In the genomic region with DNA sequence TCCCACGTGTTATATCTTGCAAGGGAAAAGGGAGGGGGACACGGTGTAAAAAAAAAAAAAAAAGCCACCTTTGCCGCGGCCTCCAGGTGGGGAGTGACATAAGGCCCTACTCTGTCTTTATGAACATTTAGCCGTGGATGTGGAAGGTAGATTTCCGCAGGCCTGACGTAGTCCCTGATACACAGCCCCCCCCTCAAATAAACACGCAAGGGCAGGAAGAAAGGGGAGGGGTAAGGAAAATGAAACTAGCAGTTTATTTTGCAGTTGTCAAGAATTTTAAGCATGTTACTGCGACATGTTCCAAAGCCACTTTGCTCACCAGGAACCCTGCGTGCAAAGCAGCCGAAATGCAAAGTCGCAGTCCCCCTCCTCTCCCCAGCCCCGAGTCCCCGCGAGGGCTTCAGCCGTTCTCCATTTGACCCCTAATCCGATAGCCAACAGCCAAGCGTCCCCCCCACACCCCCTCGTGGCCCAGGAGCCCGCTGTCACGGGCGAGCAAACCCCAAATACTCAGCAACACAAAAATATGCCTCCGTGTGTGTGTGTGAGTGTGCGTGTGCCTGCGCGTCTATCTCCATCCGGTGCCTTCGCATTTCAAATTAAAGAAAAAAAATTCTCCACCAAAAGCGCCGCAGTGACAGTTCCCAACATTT, we compare ENCODE assay signal across 8 cellular contexts. TPM values are rescaled to one million over a fixed set of nuclear protein-coding genes. Genes with fewer than 3 reads are reported as not detected.
A peak's percentile ranks its signal among the peaks of the same experiment; 100 is the strongest.
DNase-seq lines count a peak whose midpoint lies in the region; ATAC-seq, FAIRE-seq and TF ChIP-seq lines count a peak whose summit lies in the region.

No MANE protein-coding gene starts in this region.

- peak overlapping the region; percentile 68 for H3K4me2 ChIP-seq in OCI-LY1 (ENCODE audit: low read length)

- no peak for TF ChIP-seq CTCF in Caco-2 (IDR thresholded peaks at IDR 0.05; ENCODE audit: insufficient read depth in 1 of 2, low read depth in 1 of 2, low read length in 1 of 2, severe bottlenecking in 1 of 2, unreplicated experiment in 1 of 2)
- TF ChIP-seq CTCF in OCI-LY1 (IDR thresholded peaks at IDR 0.05; ENCODE audit: low read length) = no peak

- DNase-seq in Caco-2 (no peak), caudate nucleus (lab: John Stamatoyannopoulos, UW) (peak in 9 of 61 donors; percentile 22 to 74 (median 56)), HTR-8/SVneo (ENCODE audit: insufficient read length, low spot score) (no peak)

- H3K9ac ChIP-seq in OCI-LY1 (ENCODE audit: low read length) = peak overlapping the region; percentile 74
- peak overlapping the region; percentile 87 to 92 for H3K9ac ChIP-seq in mucosa of rectum (ENCODE audit: low read depth in 1 of 2, low read length in 2 of 2)

- BruUV-seq in Caco-2 (replicated peaks; lab: Mats Ljungman, UMichigan) = TSS peak; percentile 26

- POLR2A ChIA-PET in Caco-2 (lab: Charles Lee) = interaction anchor here (0.5 to 7.6 kb wide), 7 partner anchors 19 to 156 kb away, joined by 3 to 174 read pairs (median 12); partner anchors contain the start of gene CBX8

- H3K27ac ChIP-seq in OCI-LY1 (ENCODE audit: low read depth, low read length, poor library complexity, severe bottlenecking) (peak overlapping the region; percentile 90), caudate nucleus (ENCODE audit: low read depth, low read length) (peak overlapping the region; percentile 91), mucosa of rectum (ENCODE audit: low read depth in 2 of 2, low read length in 2 of 2) (peak overlapping the region; percentile 91)

- H3K4me3 ChIP-seq in Caco-2 (ENCODE audit: low read depth, low read length) (peak overlapping the region; percentile 77), OCI-LY1 (ENCODE audit: low read depth, low read length, poor library complexity, severe bottlenecking) (peak overlapping the region; percentile 73), mucosa of rectum (ENCODE audit: low read length in 2 of 2) (peak overlapping the region; percentile 92 to 96)

- intact Hi-C loops in Caco-2 (cut with micrococcal nuclease; ENCODE audit: unreplicated experiment) = loop anchor here (5.0 kb wide), 1 partner anchor 36 kb away; no protein-coding TSS in a partner anchor

- H2AFZ ChIP-seq in OCI-LY1 (ENCODE audit: low read length) = no peak overlapping the region

- no peaks in the 10 kb centered on the region for H3F3A ChIP-seq in OCI-LY1 (ENCODE audit: insufficient read depth, low read length)

- H3K9me3 Mint-ChIP-seq in Caco-2 (ENCODE audit: unreplicated experiment) = no peaks in the 10 kb centered on the region

- H3K36me3 ChIP-seq in Caco-2 (ENCODE audit: control insufficient read depth, insufficient read depth, low read length) (peaks cover 5% of the 10 kb centered on the region), OCI-LY1 (ENCODE audit: insufficient read depth, low read length) (peaks cover 35% of the 10 kb centered on the region), mucosa of rectum (ENCODE audit: control insufficient read depth in 2 of 2, insufficient read depth in 2 of 2, low read length in 2 of 2) (peaks cover 3 to 9% of the 10 kb centered on the region in 2 donors)

- no peaks in the 10 kb centered on the region for H4K20me1 ChIP-seq in OCI-LY1 (ENCODE audit: insufficient read depth, low read length)

- no peak for FAIRE-seq in HTR-8/SVneo (lab: Jason Lieb, UNC)

- no peaks in the 10 kb centered on the region for H3K9me2 ChIP-seq in OCI-LY1 (ENCODE audit: low read depth, low read length)

- peaks cover 46% of the 10 kb centered on the region for H3K4me1 ChIP-seq in Caco-2
- peaks cover 22% of the 10 kb centered on the region for H3K4me1 ChIP-seq in OCI-LY1 (ENCODE audit: insufficient read depth, low read length, severe bottlenecking)
- H3K4me1 ChIP-seq in mucosa of rectum (ENCODE audit: control insufficient read depth in 2 of 2, insufficient read depth in 2 of 2, low read length in 2 of 2) = peaks cover 35 to 42% of the 10 kb centered on the region in 2 donors

- ATAC-seq in HG02588 (IDR thresholded peaks at IDR 0.05; ENCODE audit: unreplicated experiment) = no peak
- ATAC-seq in GM21529 (IDR thresholded peaks at IDR 0.05; ENCODE audit: unreplicated experiment) = no peak
- no peak for ATAC-seq in GM19035 (IDR thresholded peaks at IDR 0.05; ENCODE audit: unreplicated experiment)

- CTCF ChIA-PET in Caco-2 (lab: Charles Lee) = interaction anchor here (1.5 to 2.6 kb wide), 2 partner anchors 96 to 132 kb away, joined by 6 to 12 read pairs; no protein-coding TSS in a partner anchor

- H3K27me3 Mint-ChIP-seq in Caco-2 (ENCODE audit: insufficient read depth, unreplicated experiment) = no peaks in the 10 kb centered on the region

- H3K36me3 Mint-ChIP-seq in Caco-2 (ENCODE audit: insufficient read depth, unreplicated experiment) = peaks cover 75% of the 10 kb centered on the region

- H3K27ac Mint-ChIP-seq in Caco-2 (ENCODE audit: unreplicated experiment) = peak overlapping the region; percentile 80

- peak overlapping the region; percentile 80 for H3K4me3 Mint-ChIP-seq in Caco-2 (ENCODE audit: unreplicated experiment)

- no peaks in the 10 kb centered on the region; the same call in 1 of the 2 replicates for H3K79me2 ChIP-seq in OCI-LY1 (ENCODE audit: insufficient read depth, low read length)

- H3K27me3 ChIP-seq in Caco-2 (replicated peaks; ENCODE audit: control insufficient read depth, insufficient read depth, low read length) = no peaks in the 10 kb centered on the region
- no peaks in the 10 kb centered on the region for H3K27me3 ChIP-seq in OCI-LY1 (ENCODE audit: insufficient read depth, low read length)
- peaks cover 25 to 30% of the 10 kb centered on the region in 2 donors for H3K27me3 ChIP-seq in mucosa of rectum (ENCODE audit: control insufficient read depth in 2 of 2, insufficient read depth in 2 of 2, low read length in 2 of 2)

- H3K4me1 Mint-ChIP-seq in Caco-2 (ENCODE audit: low read depth, unreplicated experiment) = peaks cover 5% of the 10 kb centered on the region

- no peaks in the 10 kb centered on the region for H3K9me3 ChIP-seq in Caco-2
- H3K9me3 ChIP-seq in OCI-LY1 (ENCODE audit: low read length) = no peaks in the 10 kb centered on the region
- H3K9me3 ChIP-seq in mucosa of rectum (ENCODE audit: control insufficient read depth in 2 of 2, low read length in 2 of 2) = peaks cover 0 to 3% of the 10 kb centered on the region in 2 donors

RNA-seq across cellular contexts. Expression of gene CBX4, which starts 1.2 kb away (rescaled TPM):
- 90.8 and 114 TPM in 2 replicates for total RNA-seq in Caco-2 (2022)

RNA-seq across cellular contexts. Expression of gene CBX8, which starts 41.1 kb away (rescaled TPM):
- 34.3 and 36.6 TPM in 2 replicates for total RNA-seq in Caco-2 (2022)
